Comparison of ENCODE assay signal across 27 cellular contexts in genomic region chr14:37824936-37825698, GRCh38.
DNase-seq lines count a peak whose midpoint lies in the region; ATAC-seq and TF ChIP-seq lines count a peak whose summit lies in the region.
"Had no signal": no experiment of that assay in that cellular context is flagged by ENCODE, and none has a peak within 500 bp of the region (broad histone marks: within the 10 kb centered on the region; RNA-seq: fewer than 3 reads in every experiment).

No MANE protein-coding gene starts in this region.

- in situ Hi-C loops in GM23248 (cut with MboI), result no loop called here

- ATAC-seq in GM19328 (IDR thresholded peaks at IDR 0.05; ENCODE audit: unreplicated experiment) (no peak), HG02763 (IDR thresholded peaks at IDR 0.05; ENCODE audit: unreplicated experiment) (no peak), HG03521 (IDR thresholded peaks at IDR 0.05; ENCODE audit: unreplicated experiment) (no peak)
- ATAC-seq: activated CD8-positive, alpha-beta T cell treated with anti-CD3 and anti-CD28 coated beads for 36 hours; HCT116; mucosa of descending colon; stimulated activated memory B cell treated with anti-CD40 and anti-IgM and Interleukin-4, amounts not matched to agents 10 μg/mL and 1 μg/mL and 100 μg/mL, for 72 hours had no signal

- no peak overlapping the region for H3K4me3 ChIP-seq in GM23248
- H3K4me3 ChIP-seq: hepatocyte, mucosa of descending colon, neural progenitor cell, prostate gland, skin epidermis, thoracic aorta had no signal

- H3K9me3 ChIP-seq in GM23248 (ENCODE audit: low read depth), result no peaks in the 10 kb centered on the region
- H3K9me3 ChIP-seq: prostate gland had no signal

- H3K4me3 Mint-ChIP-seq in chondrocyte (ENCODE audit: unreplicated experiment), result no peak overlapping the region
- H3K4me3 Mint-ChIP-seq in neural crest cell, result no peak overlapping the region
- H3K4me3 Mint-ChIP-seq: activated CD8-positive, alpha-beta T cell treated with anti-CD3 and anti-CD28 coated beads for 36 hours; dendritic cell treated with granulocyte-macrophage colony-stimulating factor and Interleukin-4, amounts not matched to agents 40 ng/mL and 50 ng/mL, for 4 days; neural progenitor cell; stimulated activated memory B cell treated with anti-CD40 and anti-IgM and Interleukin-4, amounts not matched to agents 10 μg/mL and 1 μg/mL and 100 μg/mL, for 72 hours had no signal

- no peaks in the 10 kb centered on the region for H3K36me3 ChIP-seq in GM23248 (ENCODE audit: low read depth)
- H3K36me3 ChIP-seq: neural progenitor cell, prostate gland, thoracic aorta had no signal

- no peak for TF ChIP-seq CTCF in chondrocyte (IDR thresholded peaks at IDR 0.05)
- TF ChIP-seq CTCF in neural crest cell (conservative IDR thresholded peaks at IDR 0.05), result no peak

- H3K9ac ChIP-seq in GM23248, result no peak overlapping the region
- H3K9ac ChIP-seq: neural progenitor cell had no signal

- WGBS in GM23248 (ENCODE audit: low coverage in 1 of 2, low lambda C conversion rate in 2 of 2, missing lambda C conversion rate in 2 of 2), 2 experiments, result 23 to 24% methylated on average over 3 of the region's 3 CpGs

- H3K79me2 ChIP-seq in GM23248 (ENCODE audit: insufficient read depth), result no peaks in the 10 kb centered on the region
- H3K79me2 ChIP-seq: hepatocyte had no signal

- no peaks in the 10 kb centered on the region for H3F3A ChIP-seq in GM23248 (ENCODE audit: insufficient read depth)

- H3K27me3 Mint-ChIP-seq in chondrocyte (ENCODE audit: low read depth), result peaks cover 2% of the 10 kb centered on the region
- H3K27me3 Mint-ChIP-seq in neural crest cell (ENCODE audit: low read depth), result no peaks in the 10 kb centered on the region
- H3K27me3 Mint-ChIP-seq: dendritic cell treated with granulocyte-macrophage colony-stimulating factor and Interleukin-4, amounts not matched to agents 40 ng/mL and 50 ng/mL, for 4 days; stimulated activated memory B cell treated with anti-CD40 and anti-IgM and Interleukin-4, amounts not matched to agents 10 μg/mL and 1 μg/mL and 100 μg/mL, for 72 hours had no signal

- peaks cover 10% of the 10 kb centered on the region for H3K4me1 Mint-ChIP-seq in chondrocyte (ENCODE audit: low read depth)
- peaks cover 20% of the 10 kb centered on the region for H3K4me1 Mint-ChIP-seq in neural crest cell
- H3K4me1 Mint-ChIP-seq: stimulated activated memory B cell treated with anti-CD40 and anti-IgM and Interleukin-4, amounts not matched to agents 10 μg/mL and 1 μg/mL and 100 μg/mL, for 72 hours had no signal

- H3K27ac Mint-ChIP-seq in chondrocyte (ENCODE audit: unreplicated experiment) (peak overlapping the region; percentile 60), neural crest cell (ENCODE audit: unreplicated experiment) (peak overlapping the region; percentile 27)
- H3K27ac Mint-ChIP-seq: activated CD8-positive, alpha-beta T cell treated with anti-CD3 and anti-CD28 coated beads for 36 hours; dendritic cell treated with granulocyte-macrophage colony-stimulating factor and Interleukin-4, amounts not matched to agents 40 ng/mL and 50 ng/mL, for 4 days; neural progenitor cell; stimulated activated memory B cell treated with anti-CD40 and anti-IgM and Interleukin-4, amounts not matched to agents 10 μg/mL and 1 μg/mL and 100 μg/mL, for 72 hours had no signal

- no peaks in the 10 kb centered on the region for H3K9me2 ChIP-seq in GM23248 (ENCODE audit: insufficient read depth)

- no peak overlapping the region for H3K27ac ChIP-seq in GM23248
- H3K27ac ChIP-seq: hepatocyte, neural progenitor cell, prostate gland, skin epidermis, thoracic aorta had no signal

- H3K4me2 ChIP-seq in GM23248 (ENCODE audit: unreplicated experiment), result no peak overlapping the region
- H3K4me2 ChIP-seq: hepatocyte, neural progenitor cell had no signal

- H3K27me3 ChIP-seq in GM23248 (replicated peaks; ENCODE audit: insufficient read depth), result no peaks in the 10 kb centered on the region
- H3K27me3 ChIP-seq: hepatocyte, neural progenitor cell had no signal

- no peak overlapping the region for H2AFZ ChIP-seq in GM23248
- H2AFZ ChIP-seq: hepatocyte, neural progenitor cell had no signal

- DNase-seq in GM23248 (peak; percentile 4), NCI-H2029 treated with DMSO at 0.1 percent for 48 hours (lab: John Stamatoyannopoulos, UW) (peak; percentile 18), chondrocyte (ENCODE audit: low spot score) (no peak), neural crest cell (ENCODE audit: low read depth, low spot score) (no peak)
- no peak for DNase-seq in central memory CD4-positive, alpha-beta T cell
- DNase-seq: activated CD8-positive, alpha-beta T cell treated with anti-CD3 and anti-CD28 coated beads for 36 hours; activated gamma-delta T cell treated with Interleukin-2 at 50 U/mL for 16 hours; activated T-cell treated with anti-CD3 and anti-CD28 coated beads for 4 hours; GDM1; mucosa of descending colon; NCI-H1092; NCI-H2081 treated with DMSO at 0.1 percent for 48 hours; NCI-H748 treated with DMSO at 0.1 percent for 48 hours; Right ventricle myocardium superior; stimulated activated CD4-positive, alpha-beta T cell treated with anti-CD3 and anti-CD28 coated beads, Interleukin-2, amount 100 ng/mL, for 24 hours; SW 1271 had no signal

- peaks cover 8% of the 10 kb centered on the region for H3K9me3 Mint-ChIP-seq in chondrocyte (ENCODE audit: low read depth)
- H3K9me3 Mint-ChIP-seq in neural crest cell, result peaks cover 1% of the 10 kb centered on the region
- H3K9me3 Mint-ChIP-seq: dendritic cell treated with granulocyte-macrophage colony-stimulating factor and Interleukin-4, amounts not matched to agents 40 ng/mL and 50 ng/mL, for 4 days had no signal

- H3K36me3 Mint-ChIP-seq in chondrocyte (ENCODE audit: low read depth), result no peaks in the 10 kb centered on the region
- no peaks in the 10 kb centered on the region for H3K36me3 Mint-ChIP-seq in neural crest cell (ENCODE audit: low read depth)
- H3K36me3 Mint-ChIP-seq: neural progenitor cell; stimulated activated memory B cell treated with anti-CD40 and anti-IgM and Interleukin-4, amounts not matched to agents 10 μg/mL and 1 μg/mL and 100 μg/mL, for 72 hours had no signal

- H3K4me1 ChIP-seq in GM23248 (ENCODE audit: insufficient read depth), result no peaks in the 10 kb centered on the region
- H3K4me1 ChIP-seq: neural progenitor cell, prostate gland had no signal

- no peaks in the 10 kb centered on the region for H4K20me1 ChIP-seq in GM23248 (ENCODE audit: insufficient read depth)

Comparison
In these comparisons a context has a peak if more than half of its experiments do, and no peak if none do; other contexts are left out.
1. DNase-seq: peak in GM23248 (single experiment) and NCI-H2029 treated with DMSO at 0.1 percent for 48 hours (single experiment); none in chondrocyte (single experiment), neural crest cell (single experiment) and central memory CD4-positive, alpha-beta T cell (single experiment).